ENCODE assay signal across 12 cellular contexts in the genomic region with DNA sequence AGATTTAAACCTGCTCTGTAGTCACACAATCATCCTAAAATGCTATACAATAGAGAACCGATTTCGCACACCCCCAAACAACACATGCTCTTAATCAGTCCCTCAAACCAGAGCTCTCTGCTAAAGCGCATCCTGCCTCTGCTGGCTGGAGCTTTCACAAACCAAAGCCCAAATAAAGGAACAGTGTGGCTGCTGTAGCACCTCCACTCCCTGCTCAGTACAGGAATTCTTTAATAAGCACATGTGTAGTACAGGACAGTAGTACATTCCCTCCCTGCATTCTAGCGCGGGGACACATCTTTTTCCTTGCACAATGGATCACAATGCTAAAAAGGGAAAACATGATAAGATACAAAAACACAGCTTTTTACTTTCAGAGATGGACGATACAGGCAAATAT.
DNase-seq lines count a peak whose midpoint lies in the region; ATAC-seq and TF ChIP-seq lines count a peak whose summit lies in the region.
"Had no signal": no experiment of that assay in that cellular context is flagged by ENCODE, and none has a peak within 500 bp of the region (broad histone marks: within the 10 kb centered on the region; RNA-seq: fewer than 3 reads in every experiment).

No MANE protein-coding gene starts in this region.

- intact Hi-C loops in breast epithelium (cut with DNase I; ENCODE audit: low total_unique reads) (no loop called here), MCF 10A (cut with micrococcal nuclease) (no loop called here), esophagus muscularis mucosa (cut with DNase I) (no loop called here), aorta (cut with DNase I) (no loop called here)

- peak overlapping the region; percentile 14 for H3K9ac ChIP-seq in muscle layer of colon (ENCODE audit: low read length)

- CTCF ChIA-PET in MCF 10A (lab: Yijun Ruan, JAX) = interaction anchor here (0.6 kb wide), 2 partner anchors 15 to 39 kb away, joined by 3 read pairs; no protein-coding TSS in a partner anchor

- H3K4me1 ChIP-seq in breast epithelium (no peaks in the 10 kb centered on the region), esophagus muscularis mucosa (peaks cover 9 to 45% (median 32%) of the 10 kb centered on the region in 4 donors), muscle layer of colon (ENCODE audit: insufficient read depth, low read length) (peaks cover 14% of the 10 kb centered on the region), aorta (ENCODE audit: control insufficient read depth in 1 of 2, insufficient read depth in 2 of 2, low read length in 2 of 2) (peaks cover 3 to 5% of the 10 kb centered on the region in 2 donors)
- H3K4me1 ChIP-seq: A549 had no signal

- H3K4me3 Mint-ChIP-seq in MCF 10A (ENCODE audit: unreplicated experiment) = no peak overlapping the region
- H3K4me3 Mint-ChIP-seq: activated CD8-positive, alpha-beta T cell treated with anti-CD3 and anti-CD28 coated beads for 36 hours had no signal

- no peaks in the 10 kb centered on the region for H3K27me3 ChIP-seq in breast epithelium
- H3K27me3 ChIP-seq in esophagus muscularis mucosa = no peaks in the 10 kb centered on the region
- no peaks in the 10 kb centered on the region for H3K27me3 ChIP-seq in muscle layer of colon (ENCODE audit: control insufficient read depth in 1 of 2, insufficient read depth in 2 of 2, low read length in 2 of 2)
- H3K27me3 ChIP-seq in aorta (ENCODE audit: control insufficient read depth in 1 of 2, insufficient read depth in 2 of 2, low read length in 1 of 2) = no peaks in the 10 kb centered on the region

- TF ChIP-seq CTCF in breast epithelium (IDR thresholded peaks at IDR 0.05) (no peak), MCF 10A (IDR thresholded peaks at IDR 0.05; ENCODE audit: unreplicated experiment) (no peak), esophagus muscularis mucosa (IDR thresholded peaks at IDR 0.05) (no peak)

- no peaks in the 10 kb centered on the region for H3K9me3 ChIP-seq in breast epithelium
- no peaks in the 10 kb centered on the region for H3K9me3 ChIP-seq in esophagus muscularis mucosa
- no peaks in the 10 kb centered on the region for H3K9me3 ChIP-seq in muscle layer of colon (ENCODE audit: low read length)
- H3K9me3 ChIP-seq in aorta (ENCODE audit: control insufficient read depth, low read length) = no peaks in the 10 kb centered on the region
- H3K9me3 ChIP-seq: A549 had no signal

- WGBS in esophagus muscularis mucosa = 22% methylated on average over 6 of the region's 6 CpGs
- WGBS in aorta, 2 donors = 14 to 23% methylated on average over 6 of the region's 6 CpGs

- ATAC-seq in aorta (ENCODE audit: low FRiP score) = no peak
- ATAC-seq: A549; activated CD8-positive, alpha-beta T cell treated with anti-CD3 and anti-CD28 coated beads for 36 hours had no signal

- TF ChIP-seq EP300 in esophagus muscularis mucosa (IDR thresholded peaks at IDR 0.05) = no peak

- no peaks in the 10 kb centered on the region for H3K36me3 Mint-ChIP-seq in MCF 10A (ENCODE audit: insufficient read depth, unreplicated experiment)

- no peak overlapping the region for H3K27ac Mint-ChIP-seq in MCF 10A (ENCODE audit: low read depth, unreplicated experiment)
- H3K27ac Mint-ChIP-seq: activated CD8-positive, alpha-beta T cell treated with anti-CD3 and anti-CD28 coated beads for 36 hours had no signal

- H3K36me3 ChIP-seq in breast epithelium (no peaks in the 10 kb centered on the region), esophagus muscularis mucosa (no peaks in the 10 kb centered on the region), muscle layer of colon (ENCODE audit: insufficient read depth, low read length) (no peaks in the 10 kb centered on the region), aorta (ENCODE audit: control insufficient read depth in 1 of 2, insufficient read depth in 2 of 2, low read length in 1 of 2) (no peaks in the 10 kb centered on the region)

- H3K27me3 Mint-ChIP-seq in MCF 10A (ENCODE audit: insufficient read depth, unreplicated experiment) = peaks cover 23% of the 10 kb centered on the region

- no peak for TF ChIP-seq POLR2A in breast epithelium (IDR thresholded peaks at IDR 0.05)
- TF ChIP-seq POLR2A in esophagus muscularis mucosa (IDR thresholded peaks at IDR 0.05; ENCODE audit: low read depth) = no peak

- POLR2A ChIA-PET in MCF 10A (lab: Yijun Ruan, JAX) = interaction anchor here (1.0 kb wide), 1 partner anchor 26 kb away, joined by 3 read pairs; no protein-coding TSS in a partner anchor

- H3K4me1 Mint-ChIP-seq in MCF 10A (ENCODE audit: insufficient read depth, unreplicated experiment) = no peaks in the 10 kb centered on the region

- no peaks in the 10 kb centered on the region for H3K9me3 Mint-ChIP-seq in MCF 10A (ENCODE audit: unreplicated experiment)

- no TSS peak for BruUV-seq in MCF 10A (replicated peaks; lab: Mats Ljungman, UMichigan)

- H3K27ac ChIP-seq in breast epithelium (no peak overlapping the region), esophagus muscularis mucosa (replicated peaks in 1 of 4) (no peak overlapping the region), muscle layer of colon (ENCODE audit: low read depth, low read length) (no peak overlapping the region), aorta (ENCODE audit: low read depth in 1 of 2, low read length in 2 of 2) (no peak overlapping the region)
- H3K27ac ChIP-seq: A549 had no signal

- DNase-seq in breast epithelium (ENCODE audit: low spot score in 2 of 2) (no peak), MCF 10A (ENCODE audit: unreplicated experiment) (no peak), esophagus muscularis mucosa (ENCODE audit: extremely low spot score) (no peak), aorta (no peak), GF-D8 (lab: John Stamatoyannopoulos, UW) (no peak), NCI-H2107 (lab: John Stamatoyannopoulos, UW) (no peak)
- DNase-seq in stimulated activated CD4-positive, alpha-beta T cell treated with anti-CD3 and anti-CD28 coated beads, Interleukin-2, amount 100 ng/mL, for 48 hours = no peak
- DNase-seq: activated CD8-positive, alpha-beta T cell treated with anti-CD3 and anti-CD28 coated beads for 36 hours; SHP77; trophoblast cell had no signal

- peak overlapping the region; percentile 18 to 51 (median 23) for H3K4me3 ChIP-seq in breast epithelium
- H3K4me3 ChIP-seq in esophagus muscularis mucosa = peak overlapping the region; percentile 44 to 58 (median 50)
- H3K4me3 ChIP-seq in muscle layer of colon (ENCODE audit: low read depth in 1 of 2, low read length in 2 of 2) = peak overlapping the region; percentile 44 to 56
- H3K4me3 ChIP-seq in aorta (ENCODE audit: low read length in 2 of 2) = peak overlapping the region; percentile 82 to 94
- H3K4me3 ChIP-seq: A549 had no signal

Comparison
In these comparisons a context has a peak if more than half of its experiments do, and no peak if none do; other contexts are left out.
1. H3K4me3 ChIP-seq: peak in every context shown above with its lines; median percentile 88 in aorta; 50 in esophagus muscularis mucosa; 50 in muscle layer of colon; 23 in breast epithelium.